In the genomic region with DNA sequence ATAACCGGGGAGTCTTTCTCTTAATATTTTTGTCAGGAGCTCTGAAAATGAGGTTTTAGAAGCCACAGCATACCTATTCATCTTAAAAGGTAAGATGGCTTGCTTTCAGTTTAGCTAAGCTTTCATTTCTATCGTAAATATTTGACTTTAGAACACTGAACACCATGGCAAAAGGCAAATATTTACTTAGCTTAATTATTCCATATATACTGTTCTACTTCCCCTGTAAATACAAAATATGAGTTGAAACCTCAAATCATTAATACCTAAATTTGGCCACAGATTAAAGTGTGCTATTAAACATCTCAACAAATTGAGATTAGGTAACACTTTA, we compare ENCODE assay signal across 2 cellular contexts.
TF ChIP-seq lines count a peak whose summit lies in the region.

No MANE protein-coding gene starts in this region.

TF ChIP-seq in A549, 52 proteins besides CTCF, POLR2A, EP300 and RAD21 (continued from another document):
- TF ChIP-seq, protein P1, sequence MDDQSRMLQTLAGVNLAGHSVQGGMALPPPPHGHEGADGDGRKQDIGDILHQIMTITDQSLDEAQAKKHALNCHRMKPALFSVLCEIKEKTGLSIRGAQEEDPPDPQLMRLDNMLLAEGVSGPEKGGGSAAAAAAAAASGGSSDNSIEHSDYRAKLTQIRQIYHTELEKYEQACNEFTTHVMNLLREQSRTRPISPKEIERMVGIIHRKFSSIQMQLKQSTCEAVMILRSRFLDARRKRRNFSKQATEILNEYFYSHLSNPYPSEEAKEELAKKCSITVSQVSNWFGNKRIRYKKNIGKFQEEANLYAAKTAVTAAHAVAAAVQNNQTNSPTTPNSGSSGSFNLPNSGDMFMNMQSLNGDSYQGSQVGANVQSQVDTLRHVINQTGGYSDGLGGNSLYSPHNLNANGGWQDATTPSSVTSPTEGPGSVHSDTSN (IDR thresholded peaks at IDR 0.05) = no peak
- no peak for TF ChIP-seq JUN (IDR thresholded peaks at IDR 0.05)
- no peak for TF ChIP-seq CBX8 (IDR thresholded peaks at IDR 0.05)
- TF ChIP-seq, protein P2, sequence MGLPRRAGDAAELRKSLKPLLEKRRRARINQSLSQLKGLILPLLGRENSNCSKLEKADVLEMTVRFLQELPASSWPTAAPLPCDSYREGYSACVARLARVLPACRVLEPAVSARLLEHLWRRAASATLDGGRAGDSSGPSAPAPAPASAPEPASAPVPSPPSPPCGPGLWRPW (IDR thresholded peaks at IDR 0.05) = no peak
- TF ChIP-seq SREBF2 (IDR thresholded peaks at IDR 0.05) = no peak
- no peak for TF ChIP-seq CHD2 (IDR thresholded peaks at IDR 0.05; ENCODE audit: low read length, partially characterized antibody)
- TF ChIP-seq NFE2L2 (conservative IDR thresholded peaks at IDR 0.05; ENCODE audit: low read length) = no peak
- no peak for TF ChIP-seq RARB (CRISPR knock-in tag; IDR thresholded peaks at IDR 0.05)
- TF ChIP-seq NR3C1 (IDR thresholded peaks at IDR 0.05) = no peak
- TF ChIP-seq KDM1A (IDR thresholded peaks at IDR 0.05; ENCODE audit: low read depth) = no peak

TF ChIP-seq in GM23338, 12 proteins besides CTCF, POLR2A, EP300 and RAD21:
- TF ChIP-seq, protein P3, sequence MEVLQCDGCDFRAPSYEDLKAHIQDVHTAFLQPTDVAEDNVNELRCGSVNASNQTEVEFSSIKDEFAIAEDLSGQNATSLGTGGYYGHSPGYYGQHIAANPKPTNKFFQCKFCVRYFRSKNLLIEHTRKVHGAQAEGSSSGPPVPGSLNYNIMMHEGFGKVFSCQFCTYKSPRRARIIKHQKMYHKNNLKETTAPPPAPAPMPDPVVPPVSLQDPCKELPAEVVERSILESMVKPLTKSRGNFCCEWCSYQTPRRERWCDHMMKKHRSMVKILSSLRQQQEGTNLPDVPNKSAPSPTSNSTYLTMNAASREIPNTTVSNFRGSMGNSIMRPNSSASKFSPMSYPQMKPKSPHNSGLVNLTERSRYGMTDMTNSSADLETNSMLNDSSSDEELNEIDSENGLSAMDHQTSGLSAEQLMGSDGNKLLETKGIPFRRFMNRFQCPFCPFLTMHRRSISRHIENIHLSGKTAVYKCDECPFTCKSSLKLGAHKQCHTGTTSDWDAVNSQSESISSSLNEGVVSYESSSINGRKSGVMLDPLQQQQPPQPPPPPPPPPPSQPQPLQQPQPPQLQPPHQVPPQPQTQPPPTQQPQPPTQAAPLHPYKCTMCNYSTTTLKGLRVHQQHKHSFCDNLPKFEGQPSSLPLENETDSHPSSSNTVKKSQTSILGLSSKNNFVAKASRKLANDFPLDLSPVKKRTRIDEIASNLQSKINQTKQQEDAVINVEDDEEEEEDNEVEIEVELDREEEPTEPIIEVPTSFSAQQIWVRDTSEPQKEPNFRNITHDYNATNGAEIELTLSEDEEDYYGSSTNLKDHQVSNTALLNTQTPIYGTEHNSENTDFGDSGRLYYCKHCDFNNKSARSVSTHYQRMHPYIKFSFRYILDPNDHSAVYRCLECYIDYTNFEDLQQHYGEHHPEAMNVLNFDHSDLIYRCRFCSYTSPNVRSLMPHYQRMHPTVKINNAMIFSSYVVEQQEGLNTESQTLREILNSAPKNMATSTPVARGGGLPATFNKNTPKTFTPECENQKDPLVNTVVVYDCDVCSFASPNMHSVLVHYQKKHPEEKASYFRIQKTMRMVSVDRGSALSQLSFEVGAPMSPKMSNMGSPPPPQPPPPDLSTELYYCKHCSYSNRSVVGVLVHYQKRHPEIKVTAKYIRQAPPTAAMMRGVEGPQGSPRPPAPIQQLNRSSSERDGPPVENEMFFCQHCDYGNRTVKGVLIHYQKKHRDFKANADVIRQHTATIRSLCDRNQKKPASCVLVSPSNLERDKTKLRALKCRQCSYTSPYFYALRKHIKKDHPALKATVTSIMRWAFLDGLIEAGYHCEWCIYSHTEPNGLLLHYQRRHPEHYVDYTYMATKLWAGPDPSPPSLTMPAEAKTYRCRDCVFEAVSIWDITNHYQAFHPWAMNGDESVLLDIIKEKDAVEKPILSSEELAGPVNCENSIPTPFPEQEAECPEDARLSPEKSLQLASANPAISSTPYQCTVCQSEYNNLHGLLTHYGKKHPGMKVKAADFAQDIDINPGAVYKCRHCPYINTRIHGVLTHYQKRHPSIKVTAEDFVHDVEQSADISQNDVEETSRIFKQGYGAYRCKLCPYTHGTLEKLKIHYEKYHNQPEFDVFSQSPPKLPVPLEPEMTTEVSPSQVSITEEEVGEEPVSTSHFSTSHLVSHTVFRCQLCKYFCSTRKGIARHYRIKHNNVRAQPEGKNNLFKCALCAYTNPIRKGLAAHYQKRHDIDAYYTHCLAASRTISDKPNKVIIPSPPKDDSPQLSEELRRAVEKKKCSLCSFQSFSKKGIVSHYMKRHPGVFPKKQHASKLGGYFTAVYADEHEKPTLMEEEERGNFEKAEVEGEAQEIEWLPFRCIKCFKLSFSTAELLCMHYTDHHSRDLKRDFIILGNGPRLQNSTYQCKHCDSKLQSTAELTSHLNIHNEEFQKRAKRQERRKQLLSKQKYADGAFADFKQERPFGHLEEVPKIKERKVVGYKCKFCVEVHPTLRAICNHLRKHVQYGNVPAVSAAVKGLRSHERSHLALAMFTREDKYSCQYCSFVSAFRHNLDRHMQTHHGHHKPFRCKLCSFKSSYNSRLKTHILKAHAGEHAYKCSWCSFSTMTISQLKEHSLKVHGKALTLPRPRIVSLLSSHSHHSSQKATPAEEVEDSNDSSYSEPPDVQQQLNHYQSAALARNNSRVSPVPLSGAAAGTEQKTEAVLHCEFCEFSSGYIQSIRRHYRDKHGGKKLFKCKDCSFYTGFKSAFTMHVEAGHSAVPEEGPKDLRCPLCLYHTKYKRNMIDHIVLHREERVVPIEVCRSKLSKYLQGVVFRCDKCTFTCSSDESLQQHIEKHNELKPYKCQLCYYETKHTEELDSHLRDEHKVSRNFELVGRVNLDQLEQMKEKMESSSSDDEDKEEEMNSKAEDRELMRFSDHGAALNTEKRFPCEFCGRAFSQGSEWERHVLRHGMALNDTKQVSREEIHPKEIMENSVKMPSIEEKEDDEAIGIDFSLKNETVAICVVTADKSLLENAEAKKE (CRISPR knock-in tag; IDR thresholded peaks at IDR 0.05) = no peak
- TF ChIP-seq NANOG (IDR thresholded peaks at IDR 0.05; ENCODE audit: borderline replicate concordance) = no peak
